Comparison of ENCODE assay signal across 24 cellular contexts in the genomic region with DNA sequence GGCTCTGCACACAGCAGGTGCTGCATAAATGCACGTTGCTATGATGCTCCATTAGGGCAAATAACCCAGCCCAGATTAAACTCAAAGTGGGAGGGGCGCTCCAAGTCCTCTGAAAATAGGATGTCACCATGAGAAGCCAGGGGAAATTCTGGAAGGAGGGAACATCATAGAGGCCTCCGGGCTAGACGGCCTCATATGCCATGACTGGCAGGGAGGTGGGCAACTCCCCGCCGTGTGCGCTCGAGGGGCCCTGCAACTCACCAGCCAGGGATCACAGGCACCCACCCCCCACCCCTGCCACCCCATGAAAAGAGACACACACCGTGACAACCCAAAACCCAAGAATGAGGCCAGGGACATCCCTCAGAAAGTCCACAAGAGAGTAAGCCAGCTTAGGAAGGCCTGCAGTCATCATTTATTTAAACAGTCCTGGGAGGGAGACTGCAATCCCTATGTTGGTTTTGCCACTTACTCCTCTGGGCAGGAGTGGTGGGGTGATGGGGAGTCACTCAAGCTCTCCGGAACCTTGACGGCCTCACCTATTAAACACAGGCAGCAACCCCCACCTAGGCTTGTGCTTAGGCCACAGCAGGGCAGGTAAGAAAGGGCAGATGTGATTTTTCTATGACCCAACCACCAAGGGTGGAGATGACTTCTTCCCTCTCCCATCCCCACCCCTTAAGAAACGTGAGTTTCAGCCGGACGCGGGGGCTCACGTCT. TPM values are rescaled to one million over a fixed set of nuclear protein-coding genes. Genes with fewer than 3 reads are reported as not detected.
DNase-seq lines count a peak whose midpoint lies in the region; ATAC-seq and TF ChIP-seq lines count a peak whose summit lies in the region.
"Had no signal": no experiment of that assay in that cellular context is flagged by ENCODE, and none has a peak within 500 bp of the region (broad histone marks: within the 10 kb centered on the region; RNA-seq: fewer than 3 reads in every experiment).

No MANE protein-coding gene starts in this region.

- 0 out of 2 replicates have a peak, but pooled peaks cover 3% of the 10 kb centered on the region for H3K4me1 ChIP-seq in Panc1 (ENCODE audit: control insufficient read depth, insufficient read depth, low read length)
- H3K4me1 ChIP-seq: parathyroid adenoma had no signal

- DNase-seq in Panc1 (ENCODE audit: low read depth, low spot score) (no peak), glutamatergic neuron (no peak), DMS53 (lab: John Stamatoyannopoulos, UW) (no peak), amniotic stem cell (lab: John Stamatoyannopoulos, UW) (no peak)
- DNase-seq in natural killer cell treated with Interleukin-12 subunit alpha and Interleukin-12 subunit beta and Interleukin-15 and Interleukin-18, amount 100 ng/mL, for 72 hours (ENCODE audit: low spot score): peak; percentile 6
- DNase-seq: activated CD4-positive, alpha-beta T cell treated with anti-CD3 and anti-CD28 coated beads for 48 hours; activated CD8-positive, alpha-beta memory T cell treated with anti-CD3 and anti-CD28 coated beads for 24 hours; effector memory CD4-positive, alpha-beta T cell; NCI-H1436 treated with DMSO at 0.1 percent for 48 hours; NCI-H345; stomach; T-helper 9 cell had no signal

- H3K4me3 ChIP-seq in Panc1 (ENCODE audit: low read depth in 2 of 2, low read length in 2 of 2): no peak overlapping the region
- H3K4me3 ChIP-seq: BLaER1, coronary artery, Peyer's patch, stomach, tibial nerve had no signal

- in situ Hi-C loops in Panc1 (cut with HindIII; ENCODE audit: low pct_unique_long_range_greater_than_20kb, low sequenced_read_pairs): no loop called here

- H3K9me3 Mint-ChIP-seq in glutamatergic neuron (ENCODE audit: unreplicated experiment): peaks cover 24% of the 10 kb centered on the region
- H3K9me3 Mint-ChIP-seq in natural killer cell treated with Interleukin-12 subunit alpha and Interleukin-12 subunit beta and Interleukin-15 and Interleukin-18, amount 100 ng/mL, for 72 hours: no peaks in the 10 kb centered on the region
- H3K9me3 Mint-ChIP-seq in stimulated activated memory B cell treated with anti-CD40 and anti-IgM and Interleukin-4, amounts not matched to agents 10 μg/mL and 1 μg/mL and 100 μg/mL, for 72 hours: no peaks in the 10 kb centered on the region
- H3K9me3 Mint-ChIP-seq: activated naive CD4-positive, alpha-beta T cell treated with anti-CD3 and anti-CD28 coated beads, Interleukin-2, amount 50 U/mL, for 72 hours; naive thymus-derived CD8-positive, alpha-beta T cell had no signal

- intact Hi-C loops in Panc1 (cut with micrococcal nuclease; ENCODE audit: unreplicated experiment): no loop called here

- peak overlapping the region; percentile 79 for H3K27ac Mint-ChIP-seq in glutamatergic neuron (ENCODE audit: unreplicated experiment)
- no peak overlapping the region for H3K27ac Mint-ChIP-seq in natural killer cell treated with Interleukin-12 subunit alpha and Interleukin-12 subunit beta and Interleukin-15 and Interleukin-18, amount 100 ng/mL, for 72 hours
- peak overlapping the region; percentile 81 for H3K27ac Mint-ChIP-seq in stimulated activated memory B cell treated with anti-CD40 and anti-IgM and Interleukin-4, amounts not matched to agents 10 μg/mL and 1 μg/mL and 100 μg/mL, for 72 hours
- H3K27ac Mint-ChIP-seq: activated naive CD4-positive, alpha-beta T cell treated with anti-CD3 and anti-CD28 coated beads, Interleukin-2, amount 50 U/mL, for 72 hours had no signal

- TSS peak; percentile 27 for BruUV-seq in Panc1 (replicated peaks; lab: Mats Ljungman, UMichigan)

- H3K9me3 ChIP-seq in Panc1 (ENCODE audit: control insufficient read depth, insufficient read depth, low read depth, low read length): no peaks in the 10 kb centered on the region
- H3K9me3 ChIP-seq: BLaER1, Peyer's patch, stomach, tibial nerve had no signal

- no peaks in the 10 kb centered on the region for H3K27me3 ChIP-seq in Panc1 (ENCODE audit: control insufficient read depth, insufficient read depth, low read length)
- H3K27me3 ChIP-seq: BLaER1, Peyer's patch, tibial nerve had no signal

- H3K36me3 ChIP-seq in Panc1 (ENCODE audit: control insufficient read depth, insufficient read depth, low read length): no peaks in the 10 kb centered on the region
- H3K36me3 ChIP-seq: BLaER1, Peyer's patch, stomach, tibial nerve had no signal

- peaks cover 10% of the 10 kb centered on the region for H3K27me3 Mint-ChIP-seq in glutamatergic neuron (ENCODE audit: unreplicated experiment)
- H3K27me3 Mint-ChIP-seq in natural killer cell treated with Interleukin-12 subunit alpha and Interleukin-12 subunit beta and Interleukin-15 and Interleukin-18, amount 100 ng/mL, for 72 hours: no peaks in the 10 kb centered on the region
- no peaks in the 10 kb centered on the region for H3K27me3 Mint-ChIP-seq in stimulated activated memory B cell treated with anti-CD40 and anti-IgM and Interleukin-4, amounts not matched to agents 10 μg/mL and 1 μg/mL and 100 μg/mL, for 72 hours

- TF ChIP-seq CTCF in Panc1 (IDR thresholded peaks at IDR 0.05): no peak
- TF ChIP-seq CTCF in glutamatergic neuron (IDR thresholded peaks at IDR 0.05; ENCODE audit: partially characterized antibody, unreplicated experiment): no peak

- no peaks in the 10 kb centered on the region for H3K36me3 Mint-ChIP-seq in glutamatergic neuron (ENCODE audit: unreplicated experiment)
- no peaks in the 10 kb centered on the region for H3K36me3 Mint-ChIP-seq in natural killer cell treated with Interleukin-12 subunit alpha and Interleukin-12 subunit beta and Interleukin-15 and Interleukin-18, amount 100 ng/mL, for 72 hours
- peaks cover 27% of the 10 kb centered on the region for H3K36me3 Mint-ChIP-seq in stimulated activated memory B cell treated with anti-CD40 and anti-IgM and Interleukin-4, amounts not matched to agents 10 μg/mL and 1 μg/mL and 100 μg/mL, for 72 hours
- H3K36me3 Mint-ChIP-seq: activated naive CD4-positive, alpha-beta T cell treated with anti-CD3 and anti-CD28 coated beads, Interleukin-2, amount 50 U/mL, for 72 hours; naive thymus-derived CD8-positive, alpha-beta T cell had no signal

- ATAC-seq in Panc1 (no peak), HG03139 (IDR thresholded peaks at IDR 0.05; ENCODE audit: unreplicated experiment) (no peak)
- no peak for ATAC-seq in natural killer cell treated with Interleukin-12 subunit alpha and Interleukin-12 subunit beta and Interleukin-15 and Interleukin-18, amount 100 ng/mL, for 72 hours
- no peak for ATAC-seq in stimulated activated memory B cell treated with anti-CD40 and anti-IgM and Interleukin-4, amounts not matched to agents 10 μg/mL and 1 μg/mL and 100 μg/mL, for 72 hours
- ATAC-seq: activated naive CD4-positive, alpha-beta T cell treated with anti-CD3 and anti-CD28 coated beads, Interleukin-2, amount 50 U/mL, for 72 hours; HCT116; naive thymus-derived CD8-positive, alpha-beta T cell; right cardiac atrium had no signal

- peaks cover 41% of the 10 kb centered on the region for H3K4me1 Mint-ChIP-seq in glutamatergic neuron (ENCODE audit: low read depth, unreplicated experiment)
- no peaks in the 10 kb centered on the region for H3K4me1 Mint-ChIP-seq in natural killer cell treated with Interleukin-12 subunit alpha and Interleukin-12 subunit beta and Interleukin-15 and Interleukin-18, amount 100 ng/mL, for 72 hours (ENCODE audit: low read depth in 2 of 2)
- H3K4me1 Mint-ChIP-seq in stimulated activated memory B cell treated with anti-CD40 and anti-IgM and Interleukin-4, amounts not matched to agents 10 μg/mL and 1 μg/mL and 100 μg/mL, for 72 hours: peaks cover 70% of the 10 kb centered on the region

- CTCF ChIA-PET in Panc1 (lab: Charles Lee): no interaction called here

- POLR2A ChIA-PET in Panc1 (lab: Charles Lee): no interaction called here

- H3K4me3 Mint-ChIP-seq in glutamatergic neuron (ENCODE audit: unreplicated experiment): peak overlapping the region; percentile 79
- H3K4me3 Mint-ChIP-seq in natural killer cell treated with Interleukin-12 subunit alpha and Interleukin-12 subunit beta and Interleukin-15 and Interleukin-18, amount 100 ng/mL, for 72 hours: no peak overlapping the region
- peak overlapping the region; percentile 29 for H3K4me3 Mint-ChIP-seq in stimulated activated memory B cell treated with anti-CD40 and anti-IgM and Interleukin-4, amounts not matched to agents 10 μg/mL and 1 μg/mL and 100 μg/mL, for 72 hours

- H3K27ac ChIP-seq in Panc1 (ENCODE audit: low read length): no peak overlapping the region
- H3K27ac ChIP-seq: BLaER1, coronary artery, epithelial cell of prostate, parathyroid adenoma, Peyer's patch, stomach, tibial nerve had no signal

RNA-seq across cellular contexts. Expression of a gene that starts 4.0 kb away (rescaled TPM):
- total RNA-seq in Panc1 (2021; ENCODE audit: unreplicated experiment): 24.7 TPM
- 19.4 TPM for polyA plus RNA-seq in Panc1 (2012; ENCODE audit: insufficient read length)
- total RNA-seq in glutamatergic neuron (ENCODE audit: unreplicated experiment): 270 TPM
- 1 to 10 TPM; 1.9 to 6.7 TPM for total RNA-seq in natural killer cell treated with Interleukin-12 subunit alpha and Interleukin-12 subunit beta and Interleukin-15 and Interleukin-18, amount 100 ng/mL, for 72 hours

RNA-seq across cellular contexts. Expression of a gene that starts 37.2 kb away (rescaled TPM):
- total RNA-seq in Panc1 (2021; ENCODE audit: unreplicated experiment): 22.1 TPM
- 29.3 TPM for polyA plus RNA-seq in Panc1 (2012; ENCODE audit: insufficient read length)
- 31.6 TPM for total RNA-seq in glutamatergic neuron (ENCODE audit: unreplicated experiment)
- 10 to 100 TPM in 1 of 2 donors, 1 to 10 TPM in 1; 9.6 to 10.7 TPM for total RNA-seq in natural killer cell treated with Interleukin-12 subunit alpha and Interleukin-12 subunit beta and Interleukin-15 and Interleukin-18, amount 100 ng/mL, for 72 hours

Comparison
In these comparisons a context has a peak if more than half of its experiments do, and no peak if none do; other contexts are left out.
1. H3K27ac Mint-ChIP-seq: peak in glutamatergic neuron (single experiment) and stimulated activated memory B cell treated with anti-CD40 and anti-IgM and Interleukin-4, amounts not matched to agents 10 μg/mL and 1 μg/mL and 100 μg/mL, for 72 hours (single experiment); none in natural killer cell treated with Interleukin-12 subunit alpha and Interleukin-12 subunit beta and Interleukin-15 and Interleukin-18, amount 100 ng/mL, for 72 hours (0 of 2).
2. RNA of a gene that starts 4.0 kb away (total RNA-seq): 270 TPM in glutamatergic neuron (single experiment); 24.7 TPM in Panc1 (single experiment) and 1.9 to 6.7 TPM in natural killer cell treated with Interleukin-12 subunit alpha and Interleukin-12 subunit beta and Interleukin-15 and Interleukin-18, amount 100 ng/mL, for 72 hours; every median in the first group is over 10 times any median in the second.